In the genomic region with DNA sequence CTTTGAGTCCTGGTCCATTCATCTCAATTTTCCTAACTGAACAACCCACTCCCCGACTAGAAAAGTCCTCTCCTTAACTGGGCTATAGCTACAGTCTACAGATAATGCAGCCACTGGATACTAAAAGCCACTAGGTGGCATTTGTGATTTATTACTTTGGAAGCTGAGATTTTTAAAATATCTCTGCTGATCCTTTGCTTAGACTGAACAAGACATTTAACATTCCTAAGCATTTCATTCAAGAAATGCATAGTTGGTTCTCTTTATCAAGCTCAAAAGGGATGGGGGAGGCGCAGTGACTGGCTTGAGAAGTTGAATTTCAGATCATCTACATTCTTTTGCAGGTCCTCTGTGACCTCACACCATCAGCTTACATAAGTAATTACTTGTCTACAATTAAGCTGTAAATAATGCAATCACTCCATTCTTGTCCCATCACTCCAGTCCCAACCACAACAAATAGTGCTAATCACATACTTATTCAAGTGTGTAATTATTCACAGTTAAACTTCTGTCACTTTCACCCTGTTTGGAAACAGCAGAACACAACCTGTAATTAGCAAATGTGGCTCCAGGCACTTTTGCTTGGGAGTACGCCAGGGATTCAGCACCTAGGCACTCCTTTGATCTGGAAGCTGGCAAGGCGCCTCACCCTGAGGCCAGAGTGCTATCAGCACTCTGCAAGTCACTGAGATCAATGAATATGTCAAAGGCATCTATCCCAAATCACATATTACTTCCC, we compare ENCODE assay signal across 9 cellular contexts.
A peak's percentile ranks its signal among the peaks of the same experiment; 100 is the strongest.
DNase-seq lines count a peak whose midpoint lies in the region; ATAC-seq and TF ChIP-seq lines count a peak whose summit lies in the region.
"Had no signal": no experiment of that assay in that cellular context is flagged by ENCODE, and none has a peak within 500 bp of the region (broad histone marks: within the 10 kb centered on the region; RNA-seq: fewer than 3 reads in every experiment).

No MANE protein-coding gene starts in this region.

- H3K27ac Mint-ChIP-seq in HFFc6 = no peak overlapping the region
- H3K27ac Mint-ChIP-seq in CD14-positive monocyte = no peak overlapping the region

- H3K4me3 Mint-ChIP-seq in HFFc6 = no peak overlapping the region
- no peak overlapping the region for H3K4me3 Mint-ChIP-seq in CD14-positive monocyte

- intact Hi-C loops in CD14-positive monocyte (cut with micrococcal nuclease) = no loop called here

- H3K9me3 Mint-ChIP-seq in HFFc6 (peaks cover 58% of the 10 kb centered on the region), CD14-positive monocyte (peaks cover 0 to 3% (median 0%) of the 10 kb centered on the region in 7 donors)

- H3K27me3 Mint-ChIP-seq in HFFc6 (ENCODE audit: insufficient read depth) (no peaks in the 10 kb centered on the region; the same call in 1 of the 2 replicates), CD14-positive monocyte (ENCODE audit: low read depth in 3 of 3) (peaks cover 0 to 2% (median 0%) of the 10 kb centered on the region in 3 donors)

- TF ChIP-seq CTCF in HFFc6 (IDR thresholded peaks at IDR 0.05) = 0 out of 2 replicates have a peak, but pooled peaks have one; percentile 8
- no peak for TF ChIP-seq CTCF in CD14-positive monocyte (IDR thresholded peaks at IDR 0.05)

- H3K4me1 Mint-ChIP-seq in HFFc6 (ENCODE audit: low read depth) (no peaks in the 10 kb centered on the region), CD14-positive monocyte (no peaks in the 10 kb centered on the region)

- no peak for ATAC-seq in HG02970 (IDR thresholded peaks at IDR 0.05; ENCODE audit: low FRiP score, unreplicated experiment)
- no peak for ATAC-seq in HG03342 (IDR thresholded peaks at IDR 0.05; ENCODE audit: unreplicated experiment)
- no peak for ATAC-seq in HG03045 (IDR thresholded peaks at IDR 0.05; ENCODE audit: unreplicated experiment)

- DNase-seq in HFFc6 = no peak
- peak; percentile 76 for DNase-seq in NCI-H748 treated with DMSO at 0.1 percent for 48 hours (lab: John Stamatoyannopoulos, UW)
- peak; percentile 76 for DNase-seq in fibroblast of peridontal ligament (ENCODE audit: extremely low read depth)
- DNase-seq in putamen (ENCODE audit: low spot score) = peak; percentile 34
- DNase-seq in CD14-positive monocyte (ENCODE audit: low spot score) = no peak
- DNase-seq: activated naive CD4-positive, alpha-beta T cell treated with Interleukin-2 at 50 U/mL for 16 hours had no signal

- H3K36me3 Mint-ChIP-seq in HFFc6 (ENCODE audit: low read depth) = peaks cover 5% of the 10 kb centered on the region; the same call in 1 of the 2 replicates
- no peaks in the 10 kb centered on the region for H3K36me3 Mint-ChIP-seq in CD14-positive monocyte

Comparison
In these comparisons a context has a peak if more than half of its experiments do, and no peak if none do; other contexts are left out.
1. DNase-seq: peak in NCI-H748 treated with DMSO at 0.1 percent for 48 hours (single experiment), fibroblast of peridontal ligament (single experiment) and putamen (single experiment); none in HFFc6 (single experiment) and CD14-positive monocyte (single experiment).